In genomic region chr16:53549970-53550406, GRCh38 we compare ENCODE assay signal across 8 cellular contexts. TPM values are rescaled to one million over a fixed set of nuclear protein-coding genes. Genes with fewer than 3 reads are reported as not detected.
DNase-seq lines count a peak whose midpoint lies in the region; ATAC-seq and TF ChIP-seq lines count a peak whose summit lies in the region.

No MANE protein-coding gene starts in this region.

- CTCF ChIA-PET in IMR-90 (lab: Yijun Ruan, JAX), result interaction anchor here (0.7 to 1.4 kb wide), 10 partner anchors 9 to 1921 kb away, joined by 3 to 6 read pairs (median 3); no protein-coding TSS in a partner anchor

- no peaks in the 10 kb centered on the region for H3K9me3 Mint-ChIP-seq in neural crest cell

- intact Hi-C loops in IMR-90 (cut with micrococcal nuclease), result loop anchor here (1.0 to 10.0 kb wide), 8 partner anchors 223 to 1914 kb away; no protein-coding TSS in a partner anchor

- H3K9me3 ChIP-seq in IMR-90 (ENCODE audit: control insufficient read depth, insufficient read depth, low read length) (no peaks in the 10 kb centered on the region), OCI-LY3 (ENCODE audit: insufficient read depth, low read length) (no peaks in the 10 kb centered on the region), fibroblast of lung (ENCODE audit: control insufficient read depth, insufficient read depth, low read depth, low read length) (no peaks in the 10 kb centered on the region), thoracic aorta (no peaks in the 10 kb centered on the region)

- DNase-seq in COR-L47 (lab: John Stamatoyannopoulos, UW) (peak; percentile 92), GM20000 (ENCODE audit: low spot score) (peak; percentile 72), IMR-90 (peak; percentile 82), fibroblast of lung (ENCODE audit: low read depth in 2 of 2) (peak; percentile 68 to 89), neural crest cell (ENCODE audit: low read depth, low spot score) (peak; percentile 49), thoracic aorta (ENCODE audit: low spot score) (no peak)
- peak; percentile 45 for DNase-seq in activated T-cell treated with anti-CD3 and anti-CD28 coated beads, Interleukin-2, amount 50 U/mL, for 1 hour

- peak overlapping the region; percentile 6; the same call in 1 of the 2 replicates for H3K9ac ChIP-seq in IMR-90 (ENCODE audit: low read depth, low read length)
- no peak overlapping the region for H3K9ac ChIP-seq in OCI-LY3 (ENCODE audit: low read length)
- H3K9ac ChIP-seq in fibroblast of lung (ENCODE audit: insufficient read depth, low read length), result no peak overlapping the region

- H3K36me3 Mint-ChIP-seq in neural crest cell (ENCODE audit: low read depth), result no peaks in the 10 kb centered on the region

- no peak overlapping the region for H2BK120ac ChIP-seq in IMR-90 (ENCODE audit: low read depth, low read length)

- no TSS peak for BruUV-seq in IMR-90 (replicated peaks; lab: Mats Ljungman, UMichigan)

- H2BK20ac ChIP-seq in IMR-90 (ENCODE audit: low read depth, low read length), result no peak overlapping the region

- ATAC-seq in IMR-90 (ENCODE audit: low read depth), result peak; percentile 95
- ATAC-seq in thoracic aorta (ENCODE audit: insufficient number of reproducible peaks, low FRiP score, low read depth), result no peak

- no peaks in the 10 kb centered on the region for H3K9me1 ChIP-seq in IMR-90 (ENCODE audit: insufficient read depth, low read length)

- H3K27ac ChIP-seq in IMR-90 (ENCODE audit: insufficient read depth, low read length) (no peak overlapping the region), OCI-LY3 (ENCODE audit: low read length) (no peak overlapping the region), fibroblast of lung (ENCODE audit: insufficient read depth, low read length) (no peak overlapping the region), thoracic aorta (no peak overlapping the region)

- H2BK5ac ChIP-seq in IMR-90 (ENCODE audit: low read depth, low read length, poor library complexity, severe bottlenecking), result no peak overlapping the region

- TF ChIP-seq POLR2A in IMR-90 (IDR thresholded peaks at IDR 0.05; ENCODE audit: low read depth, low read length), result 0 out of 2 replicates have a peak, but pooled peaks have one; percentile 33

- H3K18ac ChIP-seq in IMR-90 (ENCODE audit: low read depth, low read length), result no peak overlapping the region

- WGBS in IMR-90 (ENCODE audit: extremely low coverage in 2 of 2, insufficient read length in 1 of 2), 2 experiments, result 0% methylated on average over 5 of the region's 13 CpGs; no CpG with 5 or more reads in 1 of the 2 experiments

- no peak overlapping the region for H3K4me3 Mint-ChIP-seq in neural crest cell

- H4K8ac ChIP-seq in IMR-90 (ENCODE audit: low read depth in 2 of 2, low read length in 2 of 2), result no peak overlapping the region

- TF ChIP-seq CTCF in GM20000 (IDR thresholded peaks at IDR 0.05; ENCODE audit: extremely low read depth, missing control alignments), result peak; percentile 53
- TF ChIP-seq CTCF in IMR-90 (conservative IDR thresholded peaks at IDR 0.05; ENCODE audit: low read depth, low read length), result peak; percentile 92
- peak; percentile 84 for TF ChIP-seq CTCF in OCI-LY3 (IDR thresholded peaks at IDR 0.05; ENCODE audit: low read depth, low read length)
- peak; percentile 79 to 83 for TF ChIP-seq CTCF in fibroblast of lung (conservative IDR thresholded peaks at IDR 0.05 in 1 of 2, IDR thresholded peaks at IDR 0.05 in 1 of 2; ENCODE audit: low read depth in 1 of 2, low read length in 2 of 2)
- TF ChIP-seq CTCF in neural crest cell (conservative IDR thresholded peaks at IDR 0.05), result peak; percentile 81
- peak; percentile 54 for TF ChIP-seq CTCF in thoracic aorta (IDR thresholded peaks at IDR 0.05)

- no peak overlapping the region for H2AK5ac ChIP-seq in IMR-90 (ENCODE audit: low read depth, low read length)

- no peak overlapping the region for H3K23ac ChIP-seq in IMR-90 (ENCODE audit: low read depth, low read length)

- no peak overlapping the region for H4K5ac ChIP-seq in IMR-90 (ENCODE audit: low read depth, low read length)

- H3K79me2 ChIP-seq in OCI-LY3 (ENCODE audit: low read length) (no peaks in the 10 kb centered on the region), fibroblast of lung (ENCODE audit: control insufficient read depth, insufficient read depth, low read length) (no peaks in the 10 kb centered on the region)

- H3K4me1 Mint-ChIP-seq in neural crest cell, result peaks cover 28% of the 10 kb centered on the region

- H2AFZ ChIP-seq in IMR-90 (replicated peaks; ENCODE audit: low read length, poor library complexity) (no peak overlapping the region), OCI-LY3 (ENCODE audit: low read depth, low read length) (0 out of 2 replicates have a peak overlapping the region, but pooled peaks have one; percentile 36), fibroblast of lung (ENCODE audit: low read length) (no peak overlapping the region)

- no peak overlapping the region for H3K56ac ChIP-seq in IMR-90 (ENCODE audit: extremely low read depth, insufficient read depth, low read length)

- H2BK15ac ChIP-seq in IMR-90 (ENCODE audit: low read depth, low read length), result no peak overlapping the region

- no peak overlapping the region for H2AK9ac ChIP-seq in IMR-90 (replicated peaks; ENCODE audit: low read depth, low read length, poor library complexity)

- H4K91ac ChIP-seq in IMR-90 (ENCODE audit: insufficient read depth, low read depth, low read length), result no peak overlapping the region

- dilution Hi-C loops in IMR-90 (cut with HindIII; ENCODE audit: low sequenced_read_pairs, unreplicated experiment), result no loop called here

- H3K4me2 ChIP-seq in IMR-90 (ENCODE audit: low read depth, low read length) (peak overlapping the region; percentile 37; the same call in 1 of the 2 replicates), OCI-LY3 (ENCODE audit: low read length) (peak overlapping the region; percentile 42), fibroblast of lung (ENCODE audit: extremely low read depth, insufficient read depth, low read length) (peak overlapping the region; percentile 37)

- peaks cover 35% of the 10 kb centered on the region for H3K27me3 Mint-ChIP-seq in neural crest cell (ENCODE audit: low read depth)

- POLR2A ChIA-PET in IMR-90 (lab: Charles Lee; ENCODE audit: unreplicated experiment), result interaction anchor here (0.5 kb wide), 1 partner anchor 46 kb away, joined by 5 read pairs; no protein-coding TSS in a partner anchor

- no peak overlapping the region for H3K27ac Mint-ChIP-seq in neural crest cell (ENCODE audit: unreplicated experiment)

- no peak overlapping the region for H3K14ac ChIP-seq in IMR-90 (replicated peaks; ENCODE audit: low read depth, low read length)

- H3K4me1 ChIP-seq in IMR-90 (ENCODE audit: control insufficient read depth, insufficient read depth, low read length), result no peaks in the 10 kb centered on the region; the same call in 1 of the 2 replicates
- H3K4me1 ChIP-seq in OCI-LY3 (ENCODE audit: low read length), result peaks cover 12% of the 10 kb centered on the region
- no peaks in the 10 kb centered on the region for H3K4me1 ChIP-seq in fibroblast of lung (ENCODE audit: control insufficient read depth, extremely low read depth, insufficient read depth, low read length)
- H3K4me1 ChIP-seq in thoracic aorta (ENCODE audit: control insufficient read depth in 1 of 2, low read depth in 2 of 2), result peaks cover 0 to 6% of the 10 kb centered on the region in 2 donors

- in situ Hi-C loops in IMR-90 (cut with MboI; ENCODE audit: low sequenced_read_pairs), result loop anchor here (10.0 kb wide), 1 partner anchor 735 kb away; the partner anchor contains the start of gene IRX3

- H3K4ac ChIP-seq in IMR-90 (ENCODE audit: low read depth, low read length), result no peak overlapping the region

- H3K79me1 ChIP-seq in IMR-90 (ENCODE audit: low read depth in 1 of 2, low read length in 2 of 2), result no peaks in the 10 kb centered on the region

- H4K20me1 ChIP-seq in IMR-90 (ENCODE audit: insufficient read depth, low read length) (no peaks in the 10 kb centered on the region), OCI-LY3 (ENCODE audit: insufficient read depth, low read length) (no peaks in the 10 kb centered on the region), fibroblast of lung (ENCODE audit: control insufficient read depth, extremely low read depth, insufficient read depth, low read length) (no peaks in the 10 kb centered on the region)

- H3K36me3 ChIP-seq in IMR-90 (ENCODE audit: control insufficient read depth, insufficient read depth, low read length) (no peaks in the 10 kb centered on the region), OCI-LY3 (replicated peaks; ENCODE audit: low read depth, low read length) (no peaks in the 10 kb centered on the region), fibroblast of lung (ENCODE audit: control insufficient read depth, insufficient read depth, low read length) (no peaks in the 10 kb centered on the region), thoracic aorta (no peaks in the 10 kb centered on the region)

- peak; percentile 92 for TF ChIP-seq RAD21 in IMR-90 (IDR thresholded peaks at IDR 0.05; ENCODE audit: low read length)

- H3K27me3 ChIP-seq in IMR-90 (ENCODE audit: control insufficient read depth, insufficient read depth, low read length), result peaks cover 46% of the 10 kb centered on the region
- H3K27me3 ChIP-seq in OCI-LY3 (ENCODE audit: low read depth, low read length), result peaks cover 38% of the 10 kb centered on the region
- H3K27me3 ChIP-seq in fibroblast of lung (ENCODE audit: control insufficient read depth, insufficient read depth, low read length), result no peaks in the 10 kb centered on the region
- H3K27me3 ChIP-seq in thoracic aorta (replicated peaks; ENCODE audit: insufficient read depth), result no peaks in the 10 kb centered on the region

- H3K4me3 ChIP-seq in IMR-90 (ENCODE audit: insufficient read depth, low read depth, low read length) (no peak overlapping the region), OCI-LY3 (ENCODE audit: low read length) (no peak overlapping the region; the same call in 1 of the 2 replicates), fibroblast of lung (replicated peaks in 1 of 4; ENCODE audit: control extremely low read depth in 1 of 4, insufficient read depth in 1 of 4, low read depth in 3 of 4, low read length in 4 of 4) (no peak overlapping the region), thoracic aorta (no peak overlapping the region)

RNA-seq across cellular contexts. Expression of gene AKTIP, which starts 47.0 kb away (rescaled TPM):
- total RNA-seq in IMR-90 (2012; rRNA removed) (18.9 and 19.9 TPM in 2 replicates), fibroblast of lung (16.7 and 21.3 TPM in 2 replicates), neural crest cell (21.0 and 21.5 TPM in 2 replicates), thoracic aorta (10 to 100 TPM; 47.0 to 59.5 TPM)
- polyA plus RNA-seq in IMR-90 (2012; rRNA removed) (14.0 and 17.7 TPM in 2 replicates), fibroblast of lung (23.2 and 28.0 TPM in 2 replicates)
- 6.7 and 8.8 TPM in 2 replicates for polyA plus RNA-seq in IMR-90 (2012; cell fraction: cytosol; rRNA removed)
- 8.1 and 36.9 TPM in 2 replicates for polyA plus RNA-seq in IMR-90 (2012; cell fraction: nucleus; rRNA removed; ENCODE audit: low replicate concordance)
- 18.2 and 20.3 TPM in 2 replicates for polyA plus RNA-seq in fibroblast of lung (2012)
- 2.1 and 8.1 TPM in 2 replicates for polyA minus RNA-seq in fibroblast of lung (ENCODE audit: low replicate concordance)
